Comparison of ENCODE assay signal across 9 cellular contexts in genomic region chr14:75063013-75063412, GRCh38. TPM values are rescaled to one million over a fixed set of nuclear protein-coding genes. Genes with fewer than 3 reads are reported as not detected.
DNase-seq lines count a peak whose midpoint lies in the region; ATAC-seq, FAIRE-seq and TF ChIP-seq lines count a peak whose summit lies in the region.
"Had no signal": no experiment of that assay in that cellular context is flagged by ENCODE, and none has a peak within 500 bp of the region (broad histone marks: within the 10 kb centered on the region; RNA-seq: fewer than 3 reads in every experiment).

No MANE protein-coding gene starts in this region.

- no peak for FAIRE-seq in astrocyte (lab: Jason Lieb, UNC)

- H3K4me3 Mint-ChIP-seq in astrocyte (ENCODE audit: unreplicated experiment): peak overlapping the region; percentile 97

- no peak for TF ChIP-seq POLR2A in uterus (IDR thresholded peaks at IDR 0.05)

- ATAC-seq in left ventricle myocardium superior (no peak), lower lobe of right lung (no peak), GM18907 (IDR thresholded peaks at IDR 0.05; ENCODE audit: unreplicated experiment) (no peak)

- H3K4me2 ChIP-seq in astrocyte (ENCODE audit: low read length): peak overlapping the region; percentile 95

- H3K4me3 ChIP-seq in cardiac muscle cell: peak overlapping the region; percentile 62
- peak overlapping the region; percentile 78 for H3K4me3 ChIP-seq in astrocyte (ENCODE audit: insufficient read depth, low read depth, low read length)
- peak overlapping the region; percentile 67 for H3K4me3 ChIP-seq in lower lobe of right lung
- H3K4me3 ChIP-seq in uterus: peak overlapping the region; percentile 80 to 99

- H3K27me3 ChIP-seq in cardiac muscle cell: no peaks in the 10 kb centered on the region
- no peaks in the 10 kb centered on the region for H3K27me3 ChIP-seq in astrocyte (ENCODE audit: insufficient read depth, low read length)
- no peaks in the 10 kb centered on the region for H3K27me3 ChIP-seq in lower lobe of right lung (ENCODE audit: low read depth)
- no peaks in the 10 kb centered on the region for H3K27me3 ChIP-seq in uterus

- H3K79me2 ChIP-seq in astrocyte (ENCODE audit: insufficient read depth, low read length): peaks cover 13% of the 10 kb centered on the region

- DNase-seq in cardiac muscle cell (ENCODE audit: low read depth in 1 of 2, low spot score in 1 of 2) (no peak), left ventricle myocardium superior (no peak), astrocyte (ENCODE audit: low read depth) (no peak), lower lobe of right lung (no peak), uterus (no peak), NCI-H524 (lab: John Stamatoyannopoulos, UW) (no peak), NCI-H2029 treated with DMSO at 0.1 percent for 48 hours (lab: John Stamatoyannopoulos, UW) (no peak)
- DNase-seq: GF-D8 had no signal

- no peaks in the 10 kb centered on the region for H3K27me3 Mint-ChIP-seq in astrocyte (ENCODE audit: low read depth, unreplicated experiment)

- no peaks in the 10 kb centered on the region for H3K36me3 ChIP-seq in cardiac muscle cell
- no peaks in the 10 kb centered on the region for H3K36me3 ChIP-seq in astrocyte (ENCODE audit: insufficient read depth, low read length)
- H3K36me3 ChIP-seq in lower lobe of right lung: no peaks in the 10 kb centered on the region
- no peaks in the 10 kb centered on the region for H3K36me3 ChIP-seq in uterus

- H3K36me3 Mint-ChIP-seq in astrocyte (ENCODE audit: low read depth, unreplicated experiment): no peaks in the 10 kb centered on the region

- H3K9ac ChIP-seq in astrocyte (ENCODE audit: low read length): peak overlapping the region; percentile 80

- peak overlapping the region; percentile 33 for H3K27ac ChIP-seq in cardiac muscle cell
- H3K27ac ChIP-seq in astrocyte (ENCODE audit: low read depth, low read length): no peak overlapping the region
- no peak overlapping the region for H3K27ac ChIP-seq in lower lobe of right lung
- H3K27ac ChIP-seq in uterus: peak overlapping the region in 1 of 2 donors; percentile 86

- H3K9me3 ChIP-seq in cardiac muscle cell (ENCODE audit: low read depth) (no peaks in the 10 kb centered on the region), astrocyte (ENCODE audit: insufficient read depth, low read depth, low read length) (no peaks in the 10 kb centered on the region), lower lobe of right lung (no peaks in the 10 kb centered on the region), uterus (no peaks in the 10 kb centered on the region)

- no peak for TF ChIP-seq CTCF in cardiac muscle cell (IDR thresholded peaks at IDR 0.05; ENCODE audit: low read depth, low read length)
- TF ChIP-seq CTCF in astrocyte (IDR thresholded peaks at IDR 0.05; ENCODE audit: insufficient read depth, low read depth, low read length): no peak
- no peak for TF ChIP-seq CTCF in lower lobe of right lung (IDR thresholded peaks at IDR 0.05)
- no peak for TF ChIP-seq CTCF in uterus (IDR thresholded peaks at IDR 0.05)

- intact Hi-C loops in left ventricle myocardium superior (cut with micrococcal nuclease) (no loop called here), lower lobe of right lung (cut with DNase I) (no loop called here), uterus (cut with DNase I; ENCODE audit: low total_unique reads) (no loop called here)

- no peaks in the 10 kb centered on the region for H4K20me1 ChIP-seq in astrocyte (ENCODE audit: insufficient read depth, low read length)

- no peak overlapping the region for H3K27ac Mint-ChIP-seq in astrocyte (ENCODE audit: unreplicated experiment)

- no peaks in the 10 kb centered on the region for H3K4me1 Mint-ChIP-seq in astrocyte (ENCODE audit: low read depth, unreplicated experiment)

- peak overlapping the region; percentile 82 for H2AFZ ChIP-seq in astrocyte (ENCODE audit: low read depth, low read length)

- no peaks in the 10 kb centered on the region for H3K9me3 Mint-ChIP-seq in astrocyte (ENCODE audit: unreplicated experiment)

- H3K4me1 ChIP-seq in cardiac muscle cell (ENCODE audit: low read depth) (peaks cover 9% of the 10 kb centered on the region), astrocyte (ENCODE audit: insufficient read depth, low read length) (peaks cover 6% of the 10 kb centered on the region), lower lobe of right lung (peaks cover 32% of the 10 kb centered on the region), uterus (peaks cover 0 to 4% of the 10 kb centered on the region in 2 donors)

RNA-seq across cellular contexts. Expression of gene ACYP1, which starts 0.8 kb away (rescaled TPM):
- total RNA-seq in cardiac muscle cell (28.7 and 41.3 TPM in 2 replicates), left ventricle myocardium superior (11.7 TPM), astrocyte (6.9 and 8.9 TPM in 2 replicates), lower lobe of right lung (19.7 TPM), uterus (10 to 100 TPM; 11.8 to 30.6 (median 21.4) TPM)
- polyA plus RNA-seq in cardiac muscle cell: 61.5 and 86.7 TPM in 2 replicates

RNA-seq across cellular contexts. Expression of gene ZC2HC1C, which starts 6.4 kb away (rescaled TPM):
- 2.5 and 8.2 TPM in 2 replicates for total RNA-seq in cardiac muscle cell
- polyA plus RNA-seq in cardiac muscle cell: 7.7 and 9.8 TPM in 2 replicates
- total RNA-seq in left ventricle myocardium superior: 14.0 TPM
- 1.4 and 1.7 TPM in 2 replicates for total RNA-seq in astrocyte
- 4.7 TPM for total RNA-seq in lower lobe of right lung
- total RNA-seq in uterus: 1 to 10 TPM in 2 of 4 donors, under 1 TPM in 1, not detected in 1; 0.26 to 4.7 (median 2.4) TPM

RNA-seq across cellular contexts. Expression of gene MLH3, which starts 11.7 kb away (rescaled TPM):
- total RNA-seq in cardiac muscle cell (13.6 and 21.7 TPM in 2 replicates), left ventricle myocardium superior (19.1 TPM), astrocyte (12.7 and 12.9 TPM in 2 replicates), lower lobe of right lung (27.2 TPM), uterus (10 to 100 TPM; 16.4 to 83.4 (median 50.1) TPM)
- 24.4 and 30.8 TPM in 2 replicates for polyA plus RNA-seq in cardiac muscle cell
